8 cellular contexts compared by ENCODE assay signal in genomic region chr1:150009604-150010387, GRCh38. TPM values are rescaled to one million over a fixed set of nuclear protein-coding genes. Genes with fewer than 3 reads are reported as not detected.
DNase-seq lines count a peak whose midpoint lies in the region; ATAC-seq, FAIRE-seq and TF ChIP-seq lines count a peak whose summit lies in the region.

No MANE protein-coding gene starts in this region.

- peak overlapping the region; percentile 63 for H3K27ac ChIP-seq in CD4-positive, alpha-beta memory T cell (ENCODE audit: low read depth, low read length)
- H3K27ac ChIP-seq in left lung = peak overlapping the region; percentile 88 to 97

- H3K9me3 ChIP-seq in CD4-positive, alpha-beta memory T cell (ENCODE audit: control insufficient read depth in 1 of 2, low read length in 2 of 2) = no peaks in the 10 kb centered on the region
- H3K9me3 ChIP-seq in left lung = no peaks in the 10 kb centered on the region

- H3K27ac Mint-ChIP-seq in CD4-positive, alpha-beta memory T cell = peak overlapping the region; percentile 62 to 94 (median 91)

- peak; percentile 26 to 64 (median 31) for DNase-seq in CD4-positive, alpha-beta memory T cell
- DNase-seq in H54 (ENCODE audit: insufficient read length, low spot score) = peak; percentile 36
- DNase-seq in NCI-H146 (lab: John Stamatoyannopoulos, UW) = peak; percentile 39
- peak; percentile 78 for DNase-seq in activated CD4-positive, alpha-beta T cell treated with anti-CD3 and anti-CD28 coated beads for 48 hours
- peak; percentile 73 for DNase-seq in dedifferentiated amniotic fluid mesenchymal stem cell (ENCODE audit: extremely low spot score)
- DNase-seq in left lung = peak in 1 of 2 donors; percentile 49
- peak; percentile 68 to 71 for DNase-seq in stimulated activated CD4-positive, alpha-beta T cell treated with anti-CD3 and anti-CD28 coated beads, Interleukin-2, amount 100 ng/mL, for 24 hours

- no peaks in the 10 kb centered on the region for H3K36me3 ChIP-seq in CD4-positive, alpha-beta memory T cell (ENCODE audit: insufficient read depth, low read length)
- no peaks in the 10 kb centered on the region for H3K36me3 ChIP-seq in left lung

- H3K4me1 Mint-ChIP-seq in CD4-positive, alpha-beta memory T cell = peaks cover 22 to 36% (median 26%) of the 10 kb centered on the region in 4 donors

- POLR2A ChIA-PET in CD4-positive, alpha-beta memory T cell (lab: Charles Lee; ENCODE audit: partially characterized antibody) = interaction anchor here (0.7 to 6.9 kb wide), 9 partner anchors 12 to 609 kb away, joined by 3 to 75 read pairs (median 3); partner anchors contain the start of genes SF3B4, TARS2 and VPS45

- H3K4me3 ChIP-seq in CD4-positive, alpha-beta memory T cell (ENCODE audit: low read length in 2 of 2) = peak overlapping the region; percentile 64 to 87
- peak overlapping the region; percentile 67 to 78 for H3K4me3 ChIP-seq in left lung

- TF ChIP-seq POLR2A in H54 (IDR thresholded peaks at IDR 0.05; ENCODE audit: low read depth, low read length) = no peak

- no peak for TF ChIP-seq CTCF in left lung (IDR thresholded peaks at IDR 0.05)

- intact Hi-C loops in CD4-positive, alpha-beta memory T cell (cut with micrococcal nuclease) = loop anchor here (1.0 to 5.0 kb wide), 2 partner anchors 42 to 58 kb away; partner anchors contain the start of gene VPS45
- intact Hi-C loops in left lung (cut with DNase I) = no loop called here

- H3K27me3 Mint-ChIP-seq in CD4-positive, alpha-beta memory T cell = no peaks in the 10 kb centered on the region

- ATAC-seq in left lung (peak; percentile 59), HG02759 (IDR thresholded peaks at IDR 0.05; ENCODE audit: unreplicated experiment) (no peak)

- H3K9me3 Mint-ChIP-seq in CD4-positive, alpha-beta memory T cell = no peaks in the 10 kb centered on the region

- H3K4me3 Mint-ChIP-seq in CD4-positive, alpha-beta memory T cell = peak overlapping the region; percentile 89 to 99 (median 96)

- H3K4me1 ChIP-seq in CD4-positive, alpha-beta memory T cell (ENCODE audit: insufficient read depth, low read length) = peaks cover 20% of the 10 kb centered on the region
- peaks cover 3 to 40% of the 10 kb centered on the region in 2 donors for H3K4me1 ChIP-seq in left lung

- FAIRE-seq in H54 (lab: Jason Lieb, UNC) = no peak

- no peaks in the 10 kb centered on the region for H3K27me3 ChIP-seq in CD4-positive, alpha-beta memory T cell (ENCODE audit: insufficient read depth, low read length)
- H3K27me3 ChIP-seq in left lung = peaks cover 0 to 98% of the 10 kb centered on the region in 2 donors

- H3K36me3 Mint-ChIP-seq in CD4-positive, alpha-beta memory T cell = peaks cover 4 to 10% of the 10 kb centered on the region in 2 donors

- CTCF ChIA-PET in CD4-positive, alpha-beta memory T cell (lab: Charles Lee; ENCODE audit: partially characterized antibody) = interaction anchor here (0.9 to 2.1 kb wide), 7 partner anchors 13 to 246 kb away, joined by 3 to 8 read pairs (median 4); partner anchors contain the start of gene VPS45

RNA-seq across cellular contexts. Expression of gene OTUD7B, which starts 0.7 kb away (rescaled TPM):
- total RNA-seq in CD4-positive, alpha-beta memory T cell = 10 to 100 TPM; 15.3 to 17.6 TPM
- 1 to 10 TPM in 1 of 2 donors, under 1 TPM in 1; 0.27 to 2.8 TPM for polyA plus RNA-seq in CD4-positive, alpha-beta memory T cell
- total RNA-seq in left lung = 10 to 100 TPM; 20.9 to 31.7 TPM

RNA-seq across cellular contexts. Expression of gene VPS45, which starts 57.8 kb away (rescaled TPM):
- 10 to 100 TPM; 32.1 to 38.5 TPM for total RNA-seq in CD4-positive, alpha-beta memory T cell
- polyA plus RNA-seq in CD4-positive, alpha-beta memory T cell = 10 to 100 TPM; 25.1 to 36.7 TPM
- total RNA-seq in left lung = 10 to 100 TPM; 36.7 to 41.7 TPM
